ENCODE assay signal across 14 cellular contexts in the genomic region with DNA sequence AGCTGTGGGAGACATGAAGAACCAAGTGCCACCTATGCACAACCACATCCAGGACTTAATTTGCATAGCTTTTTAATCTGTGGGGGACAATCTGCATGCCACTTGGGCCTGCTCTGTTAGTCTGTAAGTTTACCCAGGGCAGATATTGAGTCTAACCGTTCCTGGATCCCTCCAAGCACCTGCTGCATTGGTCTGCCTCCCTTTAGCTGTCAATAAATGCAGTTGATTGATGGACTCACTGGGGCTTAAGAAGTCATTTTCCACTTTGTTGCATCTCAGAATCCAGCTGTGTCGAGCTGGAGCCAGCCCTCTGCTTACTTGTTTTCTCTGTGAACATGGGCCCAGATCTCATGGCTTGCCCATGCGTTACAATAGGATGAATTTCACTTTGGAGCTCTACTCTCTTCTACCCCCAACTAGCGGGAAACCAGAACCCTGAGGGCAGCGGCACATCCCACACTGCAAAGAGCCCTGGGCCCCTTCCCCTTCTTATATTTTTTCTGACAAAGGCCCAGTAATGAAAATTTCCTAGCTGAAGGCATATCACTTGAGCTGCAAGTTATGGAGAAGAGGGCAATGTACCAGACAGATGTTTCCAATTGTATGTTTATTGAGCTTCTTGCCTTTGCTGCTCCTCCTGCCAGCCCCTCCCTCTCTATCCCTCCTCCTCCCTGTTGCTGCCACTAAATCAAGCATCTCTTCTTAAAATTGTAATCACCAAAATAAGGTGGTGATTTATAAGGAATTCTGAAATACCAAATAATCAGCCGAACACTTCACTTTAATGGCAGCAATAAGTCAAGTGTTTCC.
"Had no signal": no experiment of that assay in that cellular context is flagged by ENCODE, and none has a peak within 500 bp of the region (broad histone marks: within the 10 kb centered on the region; RNA-seq: fewer than 3 reads in every experiment).

No MANE protein-coding gene starts in this region.

- H3K9me3 Mint-ChIP-seq: activated naive CD4-positive, alpha-beta T cell treated with anti-CD3 and anti-CD28 coated beads, Interleukin-2, amount 10 ng/mL, durations not matched to agents 7 days and 5 days; activated T-helper 2 cell treated with anti-CD3 and anti-CD28 coated beads, Interferon-gamma antibody, Interleukin-2, Interleukin-4, amounts not matched to agents 10 μg/mL and 5 μg/mL and 100 μg/mL, durations not matched to agents 14 hours and 24 hours and 36 hours; effector memory CD8-positive, alpha-beta T cell; natural killer cell; stimulated activated naive CD8-positive, alpha-beta T cell treated with anti-CD3 and anti-CD28 coated beads, Interleukin-15, Interleukin-2, amounts not matched to agents 100 ng/mL and 50 ng/mL, for 24 hours had no signal

- H3K27me3 Mint-ChIP-seq: stimulated activated naive CD8-positive, alpha-beta T cell treated with anti-CD3 and anti-CD28 coated beads, Interleukin-15, Interleukin-2, amounts not matched to agents 100 ng/mL and 50 ng/mL, for 24 hours had no signal

- H3K4me3 Mint-ChIP-seq: activated naive CD4-positive, alpha-beta T cell treated with anti-CD3 and anti-CD28 coated beads, Interleukin-2, amount 10 ng/mL, durations not matched to agents 7 days and 5 days; effector memory CD8-positive, alpha-beta T cell; natural killer cell; stimulated activated naive CD8-positive, alpha-beta T cell treated with anti-CD3 and anti-CD28 coated beads, Interleukin-15, Interleukin-2, amounts not matched to agents 100 ng/mL and 50 ng/mL, for 24 hours had no signal

- H3K4me1 Mint-ChIP-seq: activated naive CD4-positive, alpha-beta T cell treated with anti-CD3 and anti-CD28 coated beads, Interleukin-2, amount 10 ng/mL, durations not matched to agents 7 days and 5 days; natural killer cell had no signal

- H3K36me3 Mint-ChIP-seq: activated naive CD4-positive, alpha-beta T cell treated with anti-CD3 and anti-CD28 coated beads, Interleukin-2, amount 10 ng/mL, durations not matched to agents 7 days and 5 days; natural killer cell had no signal

- H3K27ac Mint-ChIP-seq: activated naive CD4-positive, alpha-beta T cell treated with anti-CD3 and anti-CD28 coated beads, Interleukin-2, amount 10 ng/mL, durations not matched to agents 7 days and 5 days; activated T-helper 2 cell treated with anti-CD3 and anti-CD28 coated beads, Interferon-gamma antibody, Interleukin-2, Interleukin-4, amounts not matched to agents 10 μg/mL and 5 μg/mL and 100 μg/mL, durations not matched to agents 14 hours and 24 hours and 36 hours; effector memory CD8-positive, alpha-beta T cell; natural killer cell; stimulated activated naive CD8-positive, alpha-beta T cell treated with anti-CD3 and anti-CD28 coated beads, Interleukin-15, Interleukin-2, amounts not matched to agents 100 ng/mL and 50 ng/mL, for 24 hours had no signal

- DNase-seq: activated CD4-positive, alpha-beta T cell treated with anti-CD3 and anti-CD28 coated beads for 1 hour; activated CD4-positive, alpha-beta T cell treated with anti-CD3 and anti-CD28 coated beads, Interleukin-2, amount 50 U/mL, for 4 hours; activated naive CD4-positive, alpha-beta T cell treated with anti-CD3 and anti-CD28 coated beads, Interleukin-2, amount 10 ng/mL, durations not matched to agents 7 days and 5 days; dermis blood vessel endothelial cell; effector memory CD8-positive, alpha-beta T cell; hypothalamus; left ventricle myocardium superior; mesenchymal stem cell; natural killer cell; sigmoid colon; spleen; trophoblast cell had no signal
